9 cellular contexts compared by ENCODE assay signal in the genomic region with DNA sequence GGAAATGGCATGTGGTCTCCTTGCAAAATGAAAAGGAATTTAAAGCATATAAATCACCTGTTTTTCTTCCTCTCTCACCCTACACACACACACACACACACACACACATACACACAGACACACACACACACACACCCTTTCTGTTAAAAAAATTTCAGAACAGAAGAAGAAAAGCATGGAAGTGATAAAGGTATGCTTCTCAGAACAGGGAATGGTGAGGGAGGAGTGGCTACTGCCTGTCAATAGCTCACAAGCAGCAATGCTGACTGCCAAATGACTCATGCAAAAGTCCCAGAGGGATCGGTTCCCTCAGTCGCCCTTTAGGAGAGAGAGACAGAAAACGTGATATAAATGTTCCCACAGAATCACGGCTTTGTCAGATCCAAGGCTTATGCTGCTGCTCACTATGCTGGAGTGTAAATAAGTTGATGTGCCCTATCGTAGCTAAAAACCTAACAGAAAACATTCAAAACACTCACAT.
DNase-seq lines count a peak whose midpoint lies in the region; ATAC-seq and TF ChIP-seq lines count a peak whose summit lies in the region.
"Had no signal": no experiment of that assay in that cellular context is flagged by ENCODE, and none has a peak within 500 bp of the region (broad histone marks: within the 10 kb centered on the region; RNA-seq: fewer than 3 reads in every experiment).

No MANE protein-coding gene starts in this region.

- peak; percentile 59 for DNase-seq in T1000 (lab: John Stamatoyannopoulos, UW)
- DNase-seq in glutamatergic neuron: no peak
- DNase-seq in gastrocnemius medialis: peak; percentile 48 to 76
- DNase-seq in stimulated activated CD4-positive, alpha-beta T cell treated with anti-CD3 and anti-CD28 coated beads, Interleukin-2, amount 100 ng/mL, for 48 hours: no peak
- DNase-seq in NCI-H345 (lab: John Stamatoyannopoulos, UW): no peak
- no peak for DNase-seq in hippocampal formation (lab: John Stamatoyannopoulos, UW)

- H3K4me3 ChIP-seq in gastrocnemius medialis: peak overlapping the region in 1 of 4 donors; percentile 2

- H3K9me3 ChIP-seq in gastrocnemius medialis: no peaks in the 10 kb centered on the region

- H3K4me1 ChIP-seq in gastrocnemius medialis: peaks cover 5 to 21% of the 10 kb centered on the region in 2 donors

- H3K36me3 Mint-ChIP-seq in glutamatergic neuron (ENCODE audit: unreplicated experiment): no peaks in the 10 kb centered on the region
- H3K36me3 Mint-ChIP-seq: stimulated activated naive B cell treated with anti-CD40 and anti-IgM and Interleukin-4, amounts not matched to agents 10 μg/mL and 1 μg/mL and 100 μg/mL, for 72 hours had no signal

- TF ChIP-seq CTCF in glutamatergic neuron (IDR thresholded peaks at IDR 0.05; ENCODE audit: partially characterized antibody, unreplicated experiment) (no peak), gastrocnemius medialis (IDR thresholded peaks at IDR 0.05 in 4 of 5, conservative IDR thresholded peaks at IDR 0.05 in 1 of 5) (no peak)

- H3K4me3 Mint-ChIP-seq in glutamatergic neuron (ENCODE audit: unreplicated experiment): no peak overlapping the region
- H3K4me3 Mint-ChIP-seq: stimulated activated naive B cell treated with anti-CD40 and anti-IgM and Interleukin-4, amounts not matched to agents 10 μg/mL and 1 μg/mL and 100 μg/mL, for 72 hours had no signal

- H3K27me3 Mint-ChIP-seq in glutamatergic neuron (ENCODE audit: unreplicated experiment): no peaks in the 10 kb centered on the region
- H3K27me3 Mint-ChIP-seq: stimulated activated naive B cell treated with anti-CD40 and anti-IgM and Interleukin-4, amounts not matched to agents 10 μg/mL and 1 μg/mL and 100 μg/mL, for 72 hours had no signal

- TF ChIP-seq POLR2A in gastrocnemius medialis (IDR thresholded peaks at IDR 0.05): no peak

- no peaks in the 10 kb centered on the region for H3K36me3 ChIP-seq in gastrocnemius medialis

- intact Hi-C loops in gastrocnemius medialis (cut with DNase I; ENCODE audit: low total_unique reads): no loop called here

- H3K27me3 ChIP-seq in gastrocnemius medialis: no peaks in the 10 kb centered on the region

- H3K9me3 Mint-ChIP-seq in glutamatergic neuron (ENCODE audit: unreplicated experiment): peaks cover 1% of the 10 kb centered on the region
- H3K9me3 Mint-ChIP-seq: stimulated activated naive B cell treated with anti-CD40 and anti-IgM and Interleukin-4, amounts not matched to agents 10 μg/mL and 1 μg/mL and 100 μg/mL, for 72 hours had no signal

- in situ Hi-C loops in gastrocnemius medialis (cut with MboI; ENCODE audit: low sequenced_read_pairs in 4 of 4): no loop called here

- H3K4me1 Mint-ChIP-seq in glutamatergic neuron (ENCODE audit: low read depth, unreplicated experiment): peaks cover 13% of the 10 kb centered on the region
- H3K4me1 Mint-ChIP-seq: stimulated activated naive B cell treated with anti-CD40 and anti-IgM and Interleukin-4, amounts not matched to agents 10 μg/mL and 1 μg/mL and 100 μg/mL, for 72 hours had no signal

- ATAC-seq in GM18520 (IDR thresholded peaks at IDR 0.05; ENCODE audit: unreplicated experiment): peak; percentile 28
- peak; percentile 87 to 92 for ATAC-seq in gastrocnemius medialis
- ATAC-seq in GM19395 (IDR thresholded peaks at IDR 0.05; ENCODE audit: unreplicated experiment): no peak

- peak overlapping the region; percentile 67 for H3K27ac Mint-ChIP-seq in glutamatergic neuron (ENCODE audit: unreplicated experiment)
- H3K27ac Mint-ChIP-seq: stimulated activated naive B cell treated with anti-CD40 and anti-IgM and Interleukin-4, amounts not matched to agents 10 μg/mL and 1 μg/mL and 100 μg/mL, for 72 hours had no signal

- H3K27ac ChIP-seq in gastrocnemius medialis: peak overlapping the region in 3 of 4 donors; percentile 58 to 75 (median 73)

Comparison
In these comparisons a context has a peak if more than half of its experiments do, and no peak if none do; other contexts are left out.
1. DNase-seq: peak in T1000 (single experiment) and gastrocnemius medialis (2 of 2); none in glutamatergic neuron (single experiment), stimulated activated CD4-positive, alpha-beta T cell treated with anti-CD3 and anti-CD28 coated beads, Interleukin-2, amount 100 ng/mL, for 48 hours (0 of 2), NCI-H345 (single experiment) and hippocampal formation (0 of 2).